18 cellular contexts compared by ENCODE assay signal in genomic region chr6:504446-504980, GRCh38.
DNase-seq lines count a peak whose midpoint lies in the region; ATAC-seq lines count a peak whose summit lies in the region.
"Had no signal": no experiment of that assay in that cellular context is flagged by ENCODE, and none has a peak within 500 bp of the region (broad histone marks: within the 10 kb centered on the region; RNA-seq: fewer than 3 reads in every experiment).

No MANE protein-coding gene starts in this region.

- CTCF ChIA-PET in activated CD4-positive, alpha-beta T cell treated with anti-CD3 and anti-CD28 coated beads for 36 hours (lab: Charles Lee), result interaction anchor here (1.0 to 2.7 kb wide), 4 partner anchors 14 to 44 kb away, joined by 3 to 11 read pairs (median 6); no protein-coding TSS in a partner anchor
- CTCF ChIA-PET in naive thymus-derived CD4-positive, alpha-beta T cell (lab: Charles Lee), result interaction anchor here (0.5 kb wide), 1 partner anchor 13 kb away, joined by 3 read pairs; no protein-coding TSS in a partner anchor

- H3K4me3 Mint-ChIP-seq in activated CD4-positive, alpha-beta T cell treated with anti-CD3 and anti-CD28 coated beads for 36 hours, result no peak overlapping the region
- H3K4me3 Mint-ChIP-seq in activated naive CD4-positive, alpha-beta T cell treated with anti-CD3 and anti-CD28 coated beads, Interleukin-2, amount 50 U/mL, for 24 hours, result no peak overlapping the region
- H3K4me3 Mint-ChIP-seq in activated naive CD8-positive, alpha-beta T cell treated with anti-CD3 and anti-CD28 coated beads, Interleukin-2, amount 50 U/mL, for 24 hours, result no peak overlapping the region
- no peak overlapping the region for H3K4me3 Mint-ChIP-seq in naive thymus-derived CD4-positive, alpha-beta T cell
- no peak overlapping the region for H3K4me3 Mint-ChIP-seq in naive thymus-derived CD8-positive, alpha-beta T cell
- H3K4me3 Mint-ChIP-seq: H9 had no signal

- H3K27ac Mint-ChIP-seq in activated CD4-positive, alpha-beta T cell treated with anti-CD3 and anti-CD28 coated beads for 36 hours, result peak overlapping the region; percentile 97
- peak overlapping the region; percentile 100 for H3K27ac Mint-ChIP-seq in activated naive CD4-positive, alpha-beta T cell treated with anti-CD3 and anti-CD28 coated beads, Interleukin-2, amount 50 U/mL, for 24 hours
- H3K27ac Mint-ChIP-seq in activated naive CD8-positive, alpha-beta T cell treated with anti-CD3 and anti-CD28 coated beads, Interleukin-2, amount 50 U/mL, for 24 hours, result peak overlapping the region; percentile 91
- H3K27ac Mint-ChIP-seq in naive thymus-derived CD4-positive, alpha-beta T cell, result peak overlapping the region in 5 of 9 donors; percentile 12 to 95 (median 54)
- H3K27ac Mint-ChIP-seq in naive thymus-derived CD8-positive, alpha-beta T cell, result no peak overlapping the region

- DNase-seq in activated CD4-positive, alpha-beta T cell treated with anti-CD3 and anti-CD28 coated beads for 36 hours, result no peak
- no peak for DNase-seq in activated CD4-positive, alpha-beta T cell treated with anti-CD3 and anti-CD28 coated beads for 1 hour
- DNase-seq in activated naive CD4-positive, alpha-beta T cell treated with anti-CD3 and anti-CD28 coated beads, Interleukin-2, amount 50 U/mL, for 16 hours, result no peak
- DNase-seq in activated naive CD8-positive, alpha-beta T cell treated with anti-CD3 and anti-CD28 coated beads, Interleukin-2, amount 50 U/mL, for 24 hours, result no peak
- DNase-seq in naive thymus-derived CD4-positive, alpha-beta T cell, result no peak
- DNase-seq in naive thymus-derived CD8-positive, alpha-beta T cell, result no peak
- DNase-seq: CD8-positive, alpha-beta memory T cell; DMS79; H9; NCI-H1092; NCI-H146; NCI-H2081; NCI-H510A treated with DMSO at 0.1 percent for 48 hours; NCI-H82; PC-9 had no signal

- no peak overlapping the region for H3K27ac ChIP-seq in naive thymus-derived CD4-positive, alpha-beta T cell (ENCODE audit: low read depth, low read length)
- H3K27ac ChIP-seq: 22Rv1, PC-9 had no signal

- POLR2A ChIA-PET in activated CD4-positive, alpha-beta T cell treated with anti-CD3 and anti-CD28 coated beads for 36 hours (lab: Charles Lee), result interaction anchor here (2.8 kb wide), 1 partner anchor 113 kb away, joined by 13 read pairs; the partner anchor contains the start of gene IRF4
- POLR2A ChIA-PET in naive thymus-derived CD4-positive, alpha-beta T cell (lab: Charles Lee), result interaction anchor here (1.7 kb wide), 1 partner anchor 112 kb away, joined by 5 read pairs; the partner anchor contains the start of gene IRF4
- POLR2A ChIA-PET in naive thymus-derived CD8-positive, alpha-beta T cell (lab: Charles Lee), result interaction anchor here (1.3 kb wide), 1 partner anchor 14 kb away, joined by 3 read pairs; no protein-coding TSS in a partner anchor

- H3K4me3 ChIP-seq in naive thymus-derived CD4-positive, alpha-beta T cell (ENCODE audit: low read length), result no peak overlapping the region
- H3K4me3 ChIP-seq: PC-9 had no signal

- intact Hi-C loops in activated CD4-positive, alpha-beta T cell treated with anti-CD3 and anti-CD28 coated beads for 36 hours (cut with DNase I, micrococcal nuclease), result no loop called here
- intact Hi-C loops in naive thymus-derived CD4-positive, alpha-beta T cell (cut with micrococcal nuclease), result no loop called here

- H3K9me3 Mint-ChIP-seq in activated CD4-positive, alpha-beta T cell treated with anti-CD3 and anti-CD28 coated beads for 36 hours (ENCODE audit: low read depth), result no peaks in the 10 kb centered on the region
- H3K9me3 Mint-ChIP-seq in activated naive CD4-positive, alpha-beta T cell treated with anti-CD3 and anti-CD28 coated beads, Interleukin-2, amount 50 U/mL, for 24 hours, result peaks cover 4% of the 10 kb centered on the region
- no peaks in the 10 kb centered on the region for H3K9me3 Mint-ChIP-seq in activated naive CD8-positive, alpha-beta T cell treated with anti-CD3 and anti-CD28 coated beads, Interleukin-2, amount 50 U/mL, for 24 hours
- peaks cover 0 to 2% (median 0%) of the 10 kb centered on the region in 11 donors for H3K9me3 Mint-ChIP-seq in naive thymus-derived CD4-positive, alpha-beta T cell
- no peaks in the 10 kb centered on the region for H3K9me3 Mint-ChIP-seq in naive thymus-derived CD8-positive, alpha-beta T cell
- H3K9me3 Mint-ChIP-seq: CD8-positive, alpha-beta memory T cell; H9 had no signal

- no peaks in the 10 kb centered on the region for H3K27me3 ChIP-seq in naive thymus-derived CD4-positive, alpha-beta T cell (ENCODE audit: control insufficient read depth in 2 of 2, insufficient read depth in 2 of 2, low read length in 2 of 2)

- H3K4me1 ChIP-seq in naive thymus-derived CD4-positive, alpha-beta T cell (ENCODE audit: control insufficient read depth in 2 of 2, insufficient read depth in 2 of 2, low read length in 2 of 2), result peaks cover 17 to 44% of the 10 kb centered on the region in 2 donors

- H3K27me3 Mint-ChIP-seq in activated CD4-positive, alpha-beta T cell treated with anti-CD3 and anti-CD28 coated beads for 36 hours, result no peaks in the 10 kb centered on the region
- H3K27me3 Mint-ChIP-seq in activated naive CD4-positive, alpha-beta T cell treated with anti-CD3 and anti-CD28 coated beads, Interleukin-2, amount 50 U/mL, for 24 hours, result no peaks in the 10 kb centered on the region
- H3K27me3 Mint-ChIP-seq in activated naive CD8-positive, alpha-beta T cell treated with anti-CD3 and anti-CD28 coated beads, Interleukin-2, amount 50 U/mL, for 24 hours, result no peaks in the 10 kb centered on the region
- H3K27me3 Mint-ChIP-seq in naive thymus-derived CD4-positive, alpha-beta T cell, result no peaks in the 10 kb centered on the region
- no peaks in the 10 kb centered on the region for H3K27me3 Mint-ChIP-seq in naive thymus-derived CD8-positive, alpha-beta T cell
- H3K27me3 Mint-ChIP-seq: CD8-positive, alpha-beta memory T cell had no signal

- H3K4me1 Mint-ChIP-seq in activated CD4-positive, alpha-beta T cell treated with anti-CD3 and anti-CD28 coated beads for 36 hours, result peaks cover 90% of the 10 kb centered on the region
- H3K4me1 Mint-ChIP-seq in activated naive CD4-positive, alpha-beta T cell treated with anti-CD3 and anti-CD28 coated beads, Interleukin-2, amount 50 U/mL, for 24 hours, result peaks cover 92% of the 10 kb centered on the region
- peaks cover 92% of the 10 kb centered on the region for H3K4me1 Mint-ChIP-seq in activated naive CD8-positive, alpha-beta T cell treated with anti-CD3 and anti-CD28 coated beads, Interleukin-2, amount 50 U/mL, for 24 hours
- H3K4me1 Mint-ChIP-seq in naive thymus-derived CD4-positive, alpha-beta T cell, result peaks cover 41 to 88% (median 82%) of the 10 kb centered on the region in 7 donors
- peaks cover 33 to 64% (median 59%) of the 10 kb centered on the region in 4 donors for H3K4me1 Mint-ChIP-seq in naive thymus-derived CD8-positive, alpha-beta T cell

- H3K36me3 Mint-ChIP-seq in activated CD4-positive, alpha-beta T cell treated with anti-CD3 and anti-CD28 coated beads for 36 hours (ENCODE audit: low read depth), result peaks cover 30% of the 10 kb centered on the region
- H3K36me3 Mint-ChIP-seq in activated naive CD4-positive, alpha-beta T cell treated with anti-CD3 and anti-CD28 coated beads, Interleukin-2, amount 50 U/mL, for 24 hours, result peaks cover 16% of the 10 kb centered on the region
- peaks cover 17% of the 10 kb centered on the region for H3K36me3 Mint-ChIP-seq in activated naive CD8-positive, alpha-beta T cell treated with anti-CD3 and anti-CD28 coated beads, Interleukin-2, amount 50 U/mL, for 24 hours (ENCODE audit: low read depth)
- H3K36me3 Mint-ChIP-seq in naive thymus-derived CD4-positive, alpha-beta T cell, result peaks cover 0 to 29% (median 21%) of the 10 kb centered on the region in 5 donors
- peaks cover 0 to 20% (median 10%) of the 10 kb centered on the region in 3 donors for H3K36me3 Mint-ChIP-seq in naive thymus-derived CD8-positive, alpha-beta T cell

- H3K36me3 ChIP-seq in naive thymus-derived CD4-positive, alpha-beta T cell (ENCODE audit: control insufficient read depth in 2 of 3, insufficient read depth in 3 of 3, low read length in 3 of 3), result peaks cover 0 to 5% (median 0%) of the 10 kb centered on the region in 3 experiments

- no peak for ATAC-seq in activated CD4-positive, alpha-beta T cell treated with anti-CD3 and anti-CD28 coated beads for 36 hours
- no peak for ATAC-seq in activated naive CD8-positive, alpha-beta T cell treated with anti-CD3 and anti-CD28 coated beads, Interleukin-2, amount 50 U/mL, for 24 hours
- ATAC-seq in naive thymus-derived CD4-positive, alpha-beta T cell, result no peak
- ATAC-seq in HG02885 (IDR thresholded peaks at IDR 0.05; ENCODE audit: poor library complexity, unreplicated experiment), result no peak
- ATAC-seq in naive thymus-derived CD8-positive, alpha-beta T cell, result no peak

- no peaks in the 10 kb centered on the region for H3K9me3 ChIP-seq in naive thymus-derived CD4-positive, alpha-beta T cell (ENCODE audit: control insufficient read depth in 2 of 3, low read length in 3 of 3)

Comparison
In these comparisons a context has a peak if more than half of its experiments do, and no peak if none do; other contexts are left out.
1. H3K27ac Mint-ChIP-seq: peak in activated CD4-positive, alpha-beta T cell treated with anti-CD3 and anti-CD28 coated beads for 36 hours (single experiment), activated naive CD4-positive, alpha-beta T cell treated with anti-CD3 and anti-CD28 coated beads, Interleukin-2, amount 50 U/mL, for 24 hours (single experiment), activated naive CD8-positive, alpha-beta T cell treated with anti-CD3 and anti-CD28 coated beads, Interleukin-2, amount 50 U/mL, for 24 hours (single experiment) and naive thymus-derived CD4-positive, alpha-beta T cell (5 of 9); none in naive thymus-derived CD8-positive, alpha-beta T cell (0 of 10).